Comparison of ENCODE assay signal across 13 cellular contexts in the genomic region with DNA sequence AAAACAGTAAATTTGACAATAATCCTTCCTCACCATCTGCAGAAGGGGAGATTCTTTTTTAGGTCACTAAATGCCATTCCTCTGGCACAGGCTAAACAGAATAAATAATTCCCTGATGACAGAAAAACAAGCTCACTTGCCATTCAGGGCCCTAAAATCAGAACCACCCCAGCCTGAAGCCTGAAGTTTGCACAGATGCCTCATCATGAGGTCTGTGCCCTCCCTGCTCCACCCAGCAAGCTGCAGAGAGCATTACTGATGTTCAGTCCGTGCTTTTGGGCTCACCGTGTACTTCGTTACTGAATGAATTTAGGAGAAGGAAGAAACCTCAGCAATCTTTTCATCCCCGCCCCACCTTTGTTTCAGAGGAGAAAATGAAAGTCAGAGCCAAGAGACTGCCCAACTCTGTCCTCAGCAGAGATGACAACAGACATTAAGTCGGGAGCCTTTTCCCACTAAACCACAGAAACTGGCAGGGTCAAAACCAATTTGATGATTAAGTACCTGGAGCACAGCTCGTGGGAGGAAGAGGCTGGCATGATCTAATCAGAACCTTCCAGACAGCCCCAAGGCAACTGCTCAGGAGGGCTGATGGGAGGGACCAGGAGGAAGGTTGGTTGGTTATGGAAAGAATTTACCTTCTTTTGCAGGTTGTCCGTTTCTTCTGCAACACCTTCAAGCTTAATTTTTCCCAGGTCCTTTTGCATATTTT.
A peak's percentile ranks its signal among the peaks of the same experiment; 100 is the strongest.
DNase-seq lines count a peak whose midpoint lies in the region; FAIRE-seq and TF ChIP-seq lines count a peak whose summit lies in the region.
"Had no signal": no experiment of that assay in that cellular context is flagged by ENCODE, and none has a peak within 500 bp of the region (broad histone marks: within the 10 kb centered on the region; RNA-seq: fewer than 3 reads in every experiment).

No MANE protein-coding gene starts in this region.

- H2BK5ac ChIP-seq in mesendoderm (ENCODE audit: low read length), result no peak overlapping the region

- H3K9ac ChIP-seq in mammary epithelial cell (ENCODE audit: insufficient read depth, low read length) (peak overlapping the region; percentile 84), mesendoderm (ENCODE audit: low read length) (no peak overlapping the region)

- peaks cover 18% of the 10 kb centered on the region for H3K4me1 ChIP-seq in mammary epithelial cell (ENCODE audit: insufficient read depth, low read length)
- H3K4me1 ChIP-seq in mesendoderm (ENCODE audit: control insufficient read depth, low read depth, low read length), result no peaks in the 10 kb centered on the region

- no peak overlapping the region for H3K4ac ChIP-seq in mesendoderm (ENCODE audit: low read depth, low read length)

- H3K79me2 ChIP-seq in mammary epithelial cell (ENCODE audit: insufficient read depth, low read length), result no peaks in the 10 kb centered on the region
- no peaks in the 10 kb centered on the region for H3K79me2 ChIP-seq in mesendoderm (ENCODE audit: control insufficient read depth, insufficient read depth, low read length)

- H4K20me1 ChIP-seq in mammary epithelial cell (ENCODE audit: insufficient read depth, low read length), result no peaks in the 10 kb centered on the region

- CTCF ChIA-PET in mammary epithelial cell (lab: Charles Lee; ENCODE audit: low non-redundant PET), result interaction anchor here (0.7 kb wide), 1 partner anchor 75 kb away, joined by 4 read pairs; no protein-coding TSS in a partner anchor

- no peak overlapping the region for H3K56ac ChIP-seq in mesendoderm (ENCODE audit: low read length)

- H3K27me3 ChIP-seq in mammary epithelial cell (ENCODE audit: insufficient read depth, low read length) (no peaks in the 10 kb centered on the region), mesendoderm (ENCODE audit: insufficient read depth, low read length, poor library complexity) (no peaks in the 10 kb centered on the region)
- H3K27me3 ChIP-seq: brain microvascular endothelial cell, transverse colon had no signal

- in situ Hi-C loops in mammary epithelial cell (cut with MboI; ENCODE audit: low sequenced_read_pairs in 2 of 2), result no loop called here

- H3K27ac ChIP-seq in mammary epithelial cell (ENCODE audit: insufficient read depth, low read depth, low read length) (peak overlapping the region; percentile 93), mesendoderm (ENCODE audit: low read depth, low read length) (no peak overlapping the region)
- H3K27ac ChIP-seq: brain microvascular endothelial cell, transverse colon had no signal

- H3K36me3 ChIP-seq in mammary epithelial cell (ENCODE audit: insufficient read depth, low read length), result peaks cover 14% of the 10 kb centered on the region
- H3K36me3 ChIP-seq in mesendoderm (ENCODE audit: control insufficient read depth, insufficient read depth, low read length), result peaks cover 3% of the 10 kb centered on the region
- H3K36me3 ChIP-seq: transverse colon had no signal

- no peak overlapping the region for H4K5ac ChIP-seq in mesendoderm (ENCODE audit: low read length)

- H3K18ac ChIP-seq in mesendoderm (ENCODE audit: low read length), result no peak overlapping the region

- dilution Hi-C loops in mammary epithelial cell (cut with HindIII; ENCODE audit: low sequenced_read_pairs), result no loop called here

- H3K79me1 ChIP-seq in mesendoderm (ENCODE audit: low read length), result no peaks in the 10 kb centered on the region

- DNase-seq in AG08396 (ENCODE audit: low spot score) (peak; percentile 29), HTR-8/SVneo (ENCODE audit: insufficient read length, low spot score) (peak; percentile 11), mammary epithelial cell (peak; percentile 99), mesendoderm (peak; percentile 34), DMS79 treated with DMSO at 0.1 percent for 48 hours (lab: John Stamatoyannopoulos, UW) (no peak), midbrain (lab: John Stamatoyannopoulos, UW) (no peak)
- DNase-seq in effector CD8-positive, alpha-beta T cell (lab: John Stamatoyannopoulos, UW), result no peak
- DNase-seq in activated naive CD4-positive, alpha-beta T cell treated with Interleukin-2 at 50 U/mL for 16 hours, result no peak
- DNase-seq: ACHN, brain microvascular endothelial cell, HCEC 1CT, NCI-H1694, transverse colon had no signal

- no peak for FAIRE-seq in HTR-8/SVneo (lab: Jason Lieb, UNC)

- H3K23ac ChIP-seq in mesendoderm (ENCODE audit: low read length), result no peak overlapping the region

- no peak overlapping the region for H2AK5ac ChIP-seq in mesendoderm (ENCODE audit: low read length)

- H2BK120ac ChIP-seq in mesendoderm (ENCODE audit: low read depth, low read length), result no peak overlapping the region

- peak overlapping the region in 2 of 3 experiments; percentile 0 to 30 for H3K4me3 ChIP-seq in mammary epithelial cell (replicated peaks in 1 of 3; ENCODE audit: insufficient read depth in 1 of 3, low read depth in 2 of 3, low read length in 3 of 3)
- no peak overlapping the region for H3K4me3 ChIP-seq in mesendoderm (ENCODE audit: low read length)
- H3K4me3 ChIP-seq: transverse colon had no signal

- intact Hi-C loops in mammary epithelial cell (cut with micrococcal nuclease), result loop anchor here (1.0 to 2.0 kb wide), 3 partner anchors 34 to 75 kb away; no protein-coding TSS in a partner anchor

- H3K4me2 ChIP-seq in mammary epithelial cell (ENCODE audit: insufficient read depth, low read depth, low read length) (peak overlapping the region; percentile 61), mesendoderm (ENCODE audit: low read length) (no peak overlapping the region)

- no peak for TF ChIP-seq CTCF in mammary epithelial cell (conservative IDR thresholded peaks at IDR 0.05 in 1 of 2, IDR thresholded peaks at IDR 0.05 in 1 of 2; ENCODE audit: extremely low read depth in 1 of 2, insufficient read depth in 1 of 2, low read depth in 1 of 2, low read length in 2 of 2)

- no peak overlapping the region for H2BK15ac ChIP-seq in mesendoderm (replicated peaks; ENCODE audit: low read depth)

- BruUV-seq in mammary epithelial cell (replicated peaks; lab: Mats Ljungman, UMichigan), result TSS peak; percentile 75

- no peaks in the 10 kb centered on the region for H3K9me3 ChIP-seq in mammary epithelial cell (replicated peaks; ENCODE audit: insufficient read depth, low read length)
- H3K9me3 ChIP-seq: transverse colon had no signal

- 0% methylated on average over 7 of the region's 7 CpGs for WGBS in mammary epithelial cell (ENCODE audit: low coverage, missing lambda C conversion rate)
- WGBS in mesendoderm (ENCODE audit: extremely low coverage, insufficient coverage, low lambda C conversion rate), result no CpG with 5 or more reads among the region's 7 CpGs

- H4K8ac ChIP-seq in mesendoderm (ENCODE audit: low read depth, low read length), result no peak overlapping the region

- H2AFZ ChIP-seq in mammary epithelial cell (ENCODE audit: low read depth, low read length), result peak overlapping the region; percentile 68

Comparison
In these comparisons a context has a peak if more than half of its experiments do, and no peak if none do; other contexts are left out.
1. DNase-seq: peak in AG08396 (single experiment), HTR-8/SVneo (single experiment), mammary epithelial cell (single experiment) and mesendoderm (single experiment); none in DMS79 treated with DMSO at 0.1 percent for 48 hours (single experiment), effector CD8-positive, alpha-beta T cell (single experiment), midbrain (single experiment) and activated naive CD4-positive, alpha-beta T cell treated with Interleukin-2 at 50 U/mL for 16 hours (single experiment).